In genomic region chr6:148743476-148743875, GRCh38 we compare ENCODE assay signal across 1 cellular context.
TF ChIP-seq lines count a peak whose summit lies in the region.

No MANE protein-coding gene starts in this region.

TF ChIP-seq in H1, 55 proteins besides CTCF, POLR2A, EP300 and RAD21 (continued from another document):
- TF ChIP-seq BCL11A (IDR thresholded peaks at IDR 0.05; ENCODE audit: low read depth in 2 of 2, low read length in 2 of 2) (no peak), SAP30 (IDR thresholded peaks at IDR 0.05; ENCODE audit: insufficient read depth, insufficient replicate concordance, low read length) (no peak), SIN3A (conservative IDR thresholded peaks at IDR 0.05 in 1 of 2, IDR thresholded peaks at IDR 0.05 in 1 of 2; ENCODE audit: low read depth in 1 of 2, low read length in 2 of 2) (no peak), ATF2 (IDR thresholded peaks at IDR 0.05; ENCODE audit: low read length) (no peak), TCF12 (IDR thresholded peaks at IDR 0.05; ENCODE audit: low read depth, low read length) (no peak), USF2 (IDR thresholded peaks at IDR 0.05; ENCODE audit: low read length) (no peak), SP2 (IDR thresholded peaks at IDR 0.05; ENCODE audit: low read length) (no peak), GABPA (IDR thresholded peaks at IDR 0.05; ENCODE audit: borderline replicate concordance, insufficient read depth, low read length) (no peak), JUND (IDR thresholded peaks at IDR 0.05; ENCODE audit: low read length) (no peak), HDAC2 (IDR thresholded peaks at IDR 0.05; ENCODE audit: borderline replicate concordance in 1 of 2, low read depth in 2 of 2, low read length in 2 of 2) (no peak)
